In genomic region chr7:71835056-71835455, GRCh38 we compare ENCODE assay signal across 26 cellular contexts.
"Had no signal": no experiment of that assay in that cellular context is flagged by ENCODE, and none has a peak within 500 bp of the region (broad histone marks: within the 10 kb centered on the region; RNA-seq: fewer than 3 reads in every experiment).

No MANE protein-coding gene starts in this region.

- H3K9me2 ChIP-seq: SK-N-SH had no signal

- H3K4me3 ChIP-seq: MG63, Peyer's patch, SJSA1 had no signal

- H3K36me3 ChIP-seq: MG63, Peyer's patch, SJSA1 had no signal

- H3K27ac ChIP-seq: Peyer's patch, SJSA1 had no signal

- DNase-seq: activated CD4-positive, alpha-beta T cell treated with anti-CD3 and anti-CD28 coated beads, Interleukin-2, amount 10 ng/mL, durations not matched to agents 24 days and 14 days; activated CD4-positive, alpha-beta T cell treated with anti-CD3 and anti-CD28 coated beads, Interleukin-2, amount 50 U/mL, for 4 hours; activated CD8-positive, alpha-beta T cell treated with anti-CD3 and anti-CD28 coated beads for 36 hours; activated naive CD4-positive, alpha-beta T cell treated with anti-CD3 and anti-CD28 coated beads, Interleukin-2, amount 10 ng/mL, durations not matched to agents 7 days and 5 days; activated naive CD8-positive, alpha-beta T cell treated with anti-CD3 and anti-CD28 coated beads, Interleukin-2, amount 50 U/mL, for 24 hours; activated T-cell treated with anti-CD3 and anti-CD28 coated beads, Interleukin-2, amount 50 U/mL, for 24 hours; anterior cingulate cortex; central memory CD4-positive, alpha-beta T cell; MG63; NCI-H1048; NCI-H1105 treated with DMSO at 0.1 percent for 48 hours; NCI-H1436; NCI-H1694; NCI-H1930; NCI-H2081 treated with DMSO at 0.1 percent for 48 hours; NCI-H226; NCI-H446 treated with DMSO at 0.1 percent for 48 hours; NCI-H524; NK-92 treated with Interleukin-12 subunit alpha and Interleukin-12 subunit beta, amount 100 ng/mL, for 24 hours; PC-3; Peyer's patch; RPMI8226; SHP77 treated with DMSO at 0.1 percent for 48 hours; SK-N-SH had no signal

- H3K9me3 ChIP-seq: MG63, Peyer's patch, SK-N-SH had no signal

- FAIRE-seq: TTC549 had no signal

- H3K4me2 ChIP-seq: SK-N-SH had no signal

- ATAC-seq: activated CD8-positive, alpha-beta T cell treated with anti-CD3 and anti-CD28 coated beads for 36 hours; activated naive CD8-positive, alpha-beta T cell treated with anti-CD3 and anti-CD28 coated beads, Interleukin-2, amount 50 U/mL, for 24 hours; PC-3 had no signal

- H3K9ac ChIP-seq: SK-N-SH had no signal

- H3K27me3 ChIP-seq: MG63, Peyer's patch, SJSA1 had no signal

- H3K4me1 ChIP-seq: Peyer's patch, SJSA1 had no signal
